Comparison of ENCODE assay signal across 10 cellular contexts in genomic region chr1:154433161-154433681, GRCh38. TPM values are rescaled to one million over a fixed set of nuclear protein-coding genes. Genes with fewer than 3 reads are reported as not detected.
DNase-seq lines count a peak whose midpoint lies in the region; ATAC-seq lines count a peak whose summit lies in the region.
"Had no signal": no experiment of that assay in that cellular context is flagged by ENCODE, and none has a peak within 500 bp of the region (broad histone marks: within the 10 kb centered on the region; RNA-seq: fewer than 3 reads in every experiment).

No MANE protein-coding gene starts in this region.

- ATAC-seq in stimulated activated naive CD8-positive, alpha-beta T cell treated with anti-CD3 and anti-CD28 coated beads, Interleukin-15, Interleukin-2, amounts not matched to agents 100 U/mL and 50 U/mL, for 24 hours: peak; percentile 38
- no peak for ATAC-seq in GM21381 (IDR thresholded peaks at IDR 0.05; ENCODE audit: unreplicated experiment)
- ATAC-seq in stimulated activated naive B cell treated with anti-CD40 and anti-IgM and Interleukin-4, amounts not matched to agents 10 μg/mL and 1 μg/mL and 100 μg/mL, for 72 hours (replicated peaks): no peak
- ATAC-seq: GM12878 had no signal

- no peak overlapping the region for H3K27ac Mint-ChIP-seq in activated CD4-positive, alpha-beta T cell treated with anti-CD3 and anti-CD28 coated beads, Interleukin-2, amount 10 ng/mL, durations not matched to agents 24 days and 14 days
- H3K27ac Mint-ChIP-seq in stimulated activated naive B cell treated with anti-CD40 and anti-IgM and Interleukin-4, amounts not matched to agents 10 μg/mL and 1 μg/mL and 100 μg/mL, for 72 hours: no peak overlapping the region

- H3K36me3 Mint-ChIP-seq in activated CD4-positive, alpha-beta T cell treated with anti-CD3 and anti-CD28 coated beads, Interleukin-2, amount 10 ng/mL, durations not matched to agents 24 days and 14 days (ENCODE audit: low read depth): peaks cover 7% of the 10 kb centered on the region
- peaks cover 13 to 21% of the 10 kb centered on the region in 2 donors for H3K36me3 Mint-ChIP-seq in stimulated activated naive B cell treated with anti-CD40 and anti-IgM and Interleukin-4, amounts not matched to agents 10 μg/mL and 1 μg/mL and 100 μg/mL, for 72 hours

- peak; percentile 34 for DNase-seq in activated CD4-positive, alpha-beta T cell treated with anti-CD3 and anti-CD28 coated beads for 1 hour
- no peak for DNase-seq in activated CD4-positive, alpha-beta T cell treated with anti-CD3 and anti-CD28 coated beads, Interleukin-2, amount 10 ng/mL, durations not matched to agents 24 days and 14 days
- DNase-seq in activated T-cell treated with anti-CD3 and anti-CD28 coated beads for 48 hours (ENCODE audit: low read depth) (peak; percentile 41), islet precursor cell (peak; percentile 75), NCI-H1092 (lab: John Stamatoyannopoulos, UW) (no peak)
- peak; percentile 43 for DNase-seq in stimulated activated naive CD8-positive, alpha-beta T cell treated with anti-CD3 and anti-CD28 coated beads, Interleukin-15, Interleukin-2, amounts not matched to agents 100 U/mL and 50 U/mL, for 24 hours
- DNase-seq in stimulated activated naive B cell treated with anti-CD40 and anti-IgM and Interleukin-4, amounts not matched to agents 10 μg/mL and 1 μg/mL and 100 μg/mL, for 72 hours: no peak
- DNase-seq: cerebellar nuclear complex had no signal

- H3K4me1 Mint-ChIP-seq in activated CD4-positive, alpha-beta T cell treated with anti-CD3 and anti-CD28 coated beads, Interleukin-2, amount 10 ng/mL, durations not matched to agents 24 days and 14 days: peaks cover 26% of the 10 kb centered on the region
- peaks cover 4 to 7% of the 10 kb centered on the region in 2 donors for H3K4me1 Mint-ChIP-seq in stimulated activated naive B cell treated with anti-CD40 and anti-IgM and Interleukin-4, amounts not matched to agents 10 μg/mL and 1 μg/mL and 100 μg/mL, for 72 hours

- intact Hi-C loops in activated CD4-positive, alpha-beta T cell treated with anti-CD3 and anti-CD28 coated beads, Interleukin-2, amount 10 ng/mL, durations not matched to agents 24 days and 14 days (cut with micrococcal nuclease): no loop called here

- no peaks in the 10 kb centered on the region for H3K27me3 Mint-ChIP-seq in activated CD4-positive, alpha-beta T cell treated with anti-CD3 and anti-CD28 coated beads, Interleukin-2, amount 10 ng/mL, durations not matched to agents 24 days and 14 days
- H3K27me3 Mint-ChIP-seq in stimulated activated naive B cell treated with anti-CD40 and anti-IgM and Interleukin-4, amounts not matched to agents 10 μg/mL and 1 μg/mL and 100 μg/mL, for 72 hours: no peaks in the 10 kb centered on the region

- H3K9me3 Mint-ChIP-seq in activated CD4-positive, alpha-beta T cell treated with anti-CD3 and anti-CD28 coated beads, Interleukin-2, amount 10 ng/mL, durations not matched to agents 24 days and 14 days: no peaks in the 10 kb centered on the region
- no peaks in the 10 kb centered on the region for H3K9me3 Mint-ChIP-seq in stimulated activated naive B cell treated with anti-CD40 and anti-IgM and Interleukin-4, amounts not matched to agents 10 μg/mL and 1 μg/mL and 100 μg/mL, for 72 hours

- H3K4me3 Mint-ChIP-seq in activated CD4-positive, alpha-beta T cell treated with anti-CD3 and anti-CD28 coated beads, Interleukin-2, amount 10 ng/mL, durations not matched to agents 24 days and 14 days: no peak overlapping the region
- H3K4me3 Mint-ChIP-seq in stimulated activated naive B cell treated with anti-CD40 and anti-IgM and Interleukin-4, amounts not matched to agents 10 μg/mL and 1 μg/mL and 100 μg/mL, for 72 hours: no peak overlapping the region

RNA-seq across cellular contexts. Expression of gene IL6R, which starts 28.1 kb away (rescaled TPM):
- total RNA-seq in activated CD4-positive, alpha-beta T cell treated with anti-CD3 and anti-CD28 coated beads, Interleukin-2, amount 10 ng/mL, durations not matched to agents 24 days and 14 days: 3.0 and 3.3 TPM in 2 replicates

Comparison
In these comparisons a context has a peak if more than half of its experiments do, and no peak if none do; other contexts are left out.
1. DNase-seq: peak in activated CD4-positive, alpha-beta T cell treated with anti-CD3 and anti-CD28 coated beads for 1 hour (single experiment), activated T-cell treated with anti-CD3 and anti-CD28 coated beads for 48 hours (single experiment), islet precursor cell (single experiment) and stimulated activated naive CD8-positive, alpha-beta T cell treated with anti-CD3 and anti-CD28 coated beads, Interleukin-15, Interleukin-2, amounts not matched to agents 100 U/mL and 50 U/mL, for 24 hours (single experiment); none in activated CD4-positive, alpha-beta T cell treated with anti-CD3 and anti-CD28 coated beads, Interleukin-2, amount 10 ng/mL, durations not matched to agents 24 days and 14 days (single experiment), NCI-H1092 (single experiment) and stimulated activated naive B cell treated with anti-CD40 and anti-IgM and Interleukin-4, amounts not matched to agents 10 μg/mL and 1 μg/mL and 100 μg/mL, for 72 hours (single experiment).